In genomic region chr10:64973391-64973790, GRCh38 we compare ENCODE assay signal across 23 cellular contexts.
"Had no signal": no experiment of that assay in that cellular context is flagged by ENCODE, and none has a peak within 500 bp of the region (broad histone marks: within the 10 kb centered on the region; RNA-seq: fewer than 3 reads in every experiment).

No MANE protein-coding gene starts in this region.

- ATAC-seq: effector memory CD8-positive, alpha-beta T cell; esophagus mucosa; foreskin keratinocyte; gastrocnemius medialis; gastroesophageal sphincter; heart left ventricle; heart right ventricle had no signal

- H3K9me3 ChIP-seq: colonic mucosa, esophagus muscularis mucosa, esophagus squamous epithelium, gastrocnemius medialis, gastroesophageal sphincter, heart left ventricle, heart right ventricle had no signal

- H3K36me3 ChIP-seq: colonic mucosa, esophagus muscularis mucosa, esophagus squamous epithelium, gastrocnemius medialis, gastroesophageal sphincter, heart left ventricle, heart right ventricle had no signal

- H3K4me3 ChIP-seq: colonic mucosa, coronary artery, dorsolateral prefrontal cortex, esophagus muscularis mucosa, esophagus squamous epithelium, gastrocnemius medialis, gastroesophageal sphincter, heart left ventricle, heart right ventricle had no signal

- H3K27me3 ChIP-seq: colonic mucosa, dorsolateral prefrontal cortex, esophagus muscularis mucosa, esophagus squamous epithelium, foreskin keratinocyte, gastrocnemius medialis, gastroesophageal sphincter, heart left ventricle, heart right ventricle had no signal

- H3K27ac ChIP-seq: colonic mucosa, coronary artery, epithelial cell of prostate, esophagus muscularis mucosa, esophagus squamous epithelium, foreskin keratinocyte, gastrocnemius medialis, gastroesophageal sphincter, heart left ventricle, heart right ventricle had no signal

- H3K4me1 ChIP-seq: colonic mucosa, esophagus muscularis mucosa, esophagus squamous epithelium, foreskin keratinocyte, gastrocnemius medialis, gastroesophageal sphincter, heart left ventricle, heart right ventricle had no signal

- DNase-seq: colonic mucosa; cortex of kidney; dermis blood vessel endothelial cell; dorsolateral prefrontal cortex; effector CD4-positive, alpha-beta T cell; effector CD8-positive, alpha-beta T cell; effector memory CD4-positive, alpha-beta T cell; effector memory CD8-positive, alpha-beta T cell; endodermal cell; erythroblast; esophagus squamous epithelium; foreskin fibroblast; foreskin keratinocyte; foreskin melanocyte; gastrocnemius medialis; glutamatergic neuron; heart left ventricle; heart right ventricle had no signal
